Comparison of ENCODE assay signal across 1 cellular context in the genomic region with DNA sequence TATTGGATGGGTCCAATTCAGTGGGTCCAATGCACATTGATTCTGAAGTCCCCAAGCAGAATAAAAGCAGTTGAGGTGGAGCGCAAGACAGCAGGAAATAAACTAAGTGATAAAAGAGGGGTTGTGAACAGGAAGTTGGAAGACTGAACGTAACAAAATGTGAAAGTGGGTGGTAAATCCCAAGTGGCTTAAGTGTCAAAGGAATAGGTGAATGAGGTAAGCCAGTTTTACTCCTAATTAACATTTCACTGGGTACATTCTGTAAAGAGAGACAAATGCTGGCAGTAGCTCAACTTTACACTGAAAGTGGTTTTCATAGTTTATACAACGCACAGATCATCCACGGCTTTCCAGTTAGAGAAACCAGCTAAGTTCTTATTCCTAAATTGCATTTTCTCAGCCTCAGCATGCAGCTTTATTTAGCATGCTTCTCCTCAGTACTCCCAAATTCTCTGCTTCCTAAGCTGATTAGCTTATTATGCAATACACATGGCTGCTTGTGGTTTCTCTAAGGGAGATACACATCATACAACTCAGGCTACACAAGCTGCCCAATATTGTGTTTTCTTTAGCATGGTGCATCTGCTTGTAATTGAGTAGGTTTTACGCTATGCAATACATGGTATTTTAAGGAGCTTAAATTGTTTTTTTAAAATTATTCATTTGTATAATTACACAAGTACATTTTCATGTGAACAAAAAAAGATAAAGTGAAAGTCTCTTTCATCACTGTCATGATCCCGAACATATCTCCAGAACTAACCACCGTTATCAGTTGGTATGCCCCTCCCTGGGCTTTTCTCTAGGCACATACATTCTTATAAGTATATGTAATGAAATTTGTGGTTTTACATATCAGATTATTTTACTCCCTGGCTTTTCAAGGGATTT.
TF ChIP-seq lines count a peak whose summit lies in the region.

No MANE protein-coding gene starts in this region.

TF ChIP-seq in HepG2, 621 proteins besides CTCF, POLR2A, EP300 and RAD21 (continued from another document):
- TF ChIP-seq, protein P1, sequence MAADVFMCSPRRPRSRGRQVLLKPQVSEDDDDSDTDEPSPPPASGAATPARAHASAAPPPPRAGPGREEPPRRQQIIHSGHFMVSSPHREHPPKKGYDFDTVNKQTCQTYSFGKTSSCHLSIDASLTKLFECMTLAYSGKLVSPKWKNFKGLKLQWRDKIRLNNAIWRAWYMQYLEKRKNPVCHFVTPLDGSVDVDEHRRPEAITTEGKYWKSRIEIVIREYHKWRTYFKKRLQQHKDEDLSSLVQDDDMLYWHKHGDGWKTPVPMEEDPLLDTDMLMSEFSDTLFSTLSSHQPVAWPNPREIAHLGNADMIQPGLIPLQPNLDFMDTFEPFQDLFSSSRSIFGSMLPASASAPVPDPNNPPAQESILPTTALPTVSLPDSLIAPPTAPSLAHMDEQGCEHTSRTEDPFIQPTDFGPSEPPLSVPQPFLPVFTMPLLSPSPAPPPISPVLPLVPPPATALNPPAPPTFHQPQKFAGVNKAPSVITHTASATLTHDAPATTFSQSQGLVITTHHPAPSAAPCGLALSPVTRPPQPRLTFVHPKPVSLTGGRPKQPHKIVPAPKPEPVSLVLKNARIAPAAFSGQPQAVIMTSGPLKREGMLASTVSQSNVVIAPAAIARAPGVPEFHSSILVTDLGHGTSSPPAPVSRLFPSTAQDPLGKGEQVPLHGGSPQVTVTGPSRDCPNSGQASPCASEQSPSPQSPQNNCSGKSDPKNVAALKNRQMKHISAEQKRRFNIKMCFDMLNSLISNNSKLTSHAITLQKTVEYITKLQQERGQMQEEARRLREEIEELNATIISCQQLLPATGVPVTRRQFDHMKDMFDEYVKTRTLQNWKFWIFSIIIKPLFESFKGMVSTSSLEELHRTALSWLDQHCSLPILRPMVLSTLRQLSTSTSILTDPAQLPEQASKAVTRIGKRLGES (CRISPR knock-in tag; IDR thresholded peaks at IDR 0.05; ENCODE audit: borderline replicate concordance): no peak
- TF ChIP-seq CC2D1A (CRISPR knock-in tag; IDR thresholded peaks at IDR 0.05): no peak
- TF ChIP-seq KDM5A (IDR thresholded peaks at IDR 0.05; ENCODE audit: borderline replicate concordance, low read length): no peak
- TF ChIP-seq, protein P2, sequence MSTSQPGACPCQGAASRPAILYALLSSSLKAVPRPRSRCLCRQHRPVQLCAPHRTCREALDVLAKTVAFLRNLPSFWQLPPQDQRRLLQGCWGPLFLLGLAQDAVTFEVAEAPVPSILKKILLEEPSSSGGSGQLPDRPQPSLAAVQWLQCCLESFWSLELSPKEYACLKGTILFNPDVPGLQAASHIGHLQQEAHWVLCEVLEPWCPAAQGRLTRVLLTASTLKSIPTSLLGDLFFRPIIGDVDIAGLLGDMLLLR (CRISPR knock-in tag; IDR thresholded peaks at IDR 0.05): no peak
- TF ChIP-seq, protein P3, sequence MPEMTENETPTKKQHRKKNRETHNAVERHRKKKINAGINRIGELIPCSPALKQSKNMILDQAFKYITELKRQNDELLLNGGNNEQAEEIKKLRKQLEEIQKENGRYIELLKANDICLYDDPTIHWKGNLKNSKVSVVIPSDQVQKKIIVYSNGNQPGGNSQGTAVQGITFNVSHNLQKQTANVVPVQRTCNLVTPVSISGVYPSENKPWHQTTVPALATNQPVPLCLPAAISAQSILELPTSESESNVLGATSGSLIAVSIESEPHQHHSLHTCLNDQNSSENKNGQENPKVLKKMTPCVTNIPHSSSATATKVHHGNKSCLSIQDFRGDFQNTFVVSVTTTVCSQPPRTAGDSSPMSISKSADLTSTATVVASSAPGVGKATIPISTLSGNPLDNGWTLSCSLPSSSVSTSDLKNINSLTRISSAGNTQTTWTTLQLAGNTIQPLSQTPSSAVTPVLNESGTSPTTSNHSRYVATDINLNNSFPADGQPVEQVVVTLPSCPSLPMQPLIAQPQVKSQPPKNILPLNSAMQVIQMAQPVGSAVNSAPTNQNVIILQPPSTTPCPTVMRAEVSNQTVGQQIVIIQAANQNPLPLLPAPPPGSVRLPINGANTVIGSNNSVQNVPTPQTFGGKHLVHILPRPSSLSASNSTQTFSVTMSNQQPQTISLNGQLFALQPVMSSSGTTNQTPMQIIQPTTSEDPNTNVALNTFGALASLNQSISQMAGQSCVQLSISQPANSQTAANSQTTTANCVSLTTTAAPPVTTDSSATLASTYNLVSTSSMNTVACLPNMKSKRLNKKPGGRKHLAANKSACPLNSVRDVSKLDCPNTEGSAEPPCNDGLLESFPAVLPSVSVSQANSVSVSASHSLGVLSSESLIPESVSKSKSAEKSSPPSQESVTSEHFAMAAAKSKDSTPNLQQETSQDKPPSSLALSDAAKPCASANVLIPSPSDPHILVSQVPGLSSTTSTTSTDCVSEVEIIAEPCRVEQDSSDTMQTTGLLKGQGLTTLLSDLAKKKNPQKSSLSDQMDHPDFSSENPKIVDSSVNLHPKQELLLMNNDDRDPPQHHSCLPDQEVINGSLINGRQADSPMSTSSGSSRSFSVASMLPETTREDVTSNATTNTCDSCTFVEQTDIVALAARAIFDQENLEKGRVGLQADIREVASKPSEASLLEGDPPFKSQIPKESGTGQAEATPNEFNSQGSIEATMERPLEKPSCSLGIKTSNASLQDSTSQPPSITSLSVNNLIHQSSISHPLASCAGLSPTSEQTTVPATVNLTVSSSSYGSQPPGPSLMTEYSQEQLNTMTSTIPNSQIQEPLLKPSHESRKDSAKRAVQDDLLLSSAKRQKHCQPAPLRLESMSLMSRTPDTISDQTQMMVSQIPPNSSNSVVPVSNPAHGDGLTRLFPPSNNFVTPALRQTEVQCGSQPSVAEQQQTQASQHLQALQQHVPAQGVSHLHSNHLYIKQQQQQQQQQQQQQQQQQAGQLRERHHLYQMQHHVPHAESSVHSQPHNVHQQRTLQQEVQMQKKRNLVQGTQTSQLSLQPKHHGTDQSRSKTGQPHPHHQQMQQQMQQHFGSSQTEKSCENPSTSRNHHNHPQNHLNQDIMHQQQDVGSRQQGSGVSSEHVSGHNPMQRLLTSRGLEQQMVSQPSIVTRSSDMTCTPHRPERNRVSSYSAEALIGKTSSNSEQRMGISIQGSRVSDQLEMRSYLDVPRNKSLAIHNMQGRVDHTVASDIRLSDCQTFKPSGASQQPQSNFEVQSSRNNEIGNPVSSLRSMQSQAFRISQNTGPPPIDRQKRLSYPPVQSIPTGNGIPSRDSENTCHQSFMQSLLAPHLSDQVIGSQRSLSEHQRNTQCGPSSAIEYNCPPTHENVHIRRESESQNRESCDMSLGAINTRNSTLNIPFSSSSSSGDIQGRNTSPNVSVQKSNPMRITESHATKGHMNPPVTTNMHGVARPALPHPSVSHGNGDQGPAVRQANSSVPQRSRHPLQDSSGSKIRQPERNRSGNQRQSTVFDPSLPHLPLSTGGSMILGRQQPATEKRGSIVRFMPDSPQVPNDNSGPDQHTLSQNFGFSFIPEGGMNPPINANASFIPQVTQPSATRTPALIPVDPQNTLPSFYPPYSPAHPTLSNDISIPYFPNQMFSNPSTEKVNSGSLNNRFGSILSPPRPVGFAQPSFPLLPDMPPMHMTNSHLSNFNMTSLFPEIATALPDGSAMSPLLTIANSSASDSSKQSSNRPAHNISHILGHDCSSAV (CRISPR knock-in tag; IDR thresholded peaks at IDR 0.05; ENCODE audit: borderline replicate concordance): no peak
- TF ChIP-seq, protein P4, sequence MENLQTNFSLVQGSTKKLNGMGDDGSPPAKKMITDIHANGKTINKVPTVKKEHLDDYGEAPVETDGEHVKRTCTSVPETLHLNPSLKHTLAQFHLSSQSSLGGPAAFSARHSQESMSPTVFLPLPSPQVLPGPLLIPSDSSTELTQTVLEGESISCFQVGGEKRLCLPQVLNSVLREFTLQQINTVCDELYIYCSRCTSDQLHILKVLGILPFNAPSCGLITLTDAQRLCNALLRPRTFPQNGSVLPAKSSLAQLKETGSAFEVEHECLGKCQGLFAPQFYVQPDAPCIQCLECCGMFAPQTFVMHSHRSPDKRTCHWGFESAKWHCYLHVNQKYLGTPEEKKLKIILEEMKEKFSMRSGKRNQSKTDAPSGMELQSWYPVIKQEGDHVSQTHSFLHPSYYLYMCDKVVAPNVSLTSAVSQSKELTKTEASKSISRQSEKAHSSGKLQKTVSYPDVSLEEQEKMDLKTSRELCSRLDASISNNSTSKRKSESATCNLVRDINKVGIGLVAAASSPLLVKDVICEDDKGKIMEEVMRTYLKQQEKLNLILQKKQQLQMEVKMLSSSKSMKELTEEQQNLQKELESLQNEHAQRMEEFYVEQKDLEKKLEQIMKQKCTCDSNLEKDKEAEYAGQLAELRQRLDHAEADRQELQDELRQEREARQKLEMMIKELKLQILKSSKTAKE (CRISPR knock-in tag; IDR thresholded peaks at IDR 0.05; ENCODE audit: borderline replicate concordance): no peak
- TF ChIP-seq ZFP36L2 (CRISPR knock-in tag; IDR thresholded peaks at IDR 0.05): no peak
- no peak for TF ChIP-seq MAF1 (CRISPR knock-in tag; IDR thresholded peaks at IDR 0.05; ENCODE audit: borderline replicate concordance)
- TF ChIP-seq, protein P5, sequence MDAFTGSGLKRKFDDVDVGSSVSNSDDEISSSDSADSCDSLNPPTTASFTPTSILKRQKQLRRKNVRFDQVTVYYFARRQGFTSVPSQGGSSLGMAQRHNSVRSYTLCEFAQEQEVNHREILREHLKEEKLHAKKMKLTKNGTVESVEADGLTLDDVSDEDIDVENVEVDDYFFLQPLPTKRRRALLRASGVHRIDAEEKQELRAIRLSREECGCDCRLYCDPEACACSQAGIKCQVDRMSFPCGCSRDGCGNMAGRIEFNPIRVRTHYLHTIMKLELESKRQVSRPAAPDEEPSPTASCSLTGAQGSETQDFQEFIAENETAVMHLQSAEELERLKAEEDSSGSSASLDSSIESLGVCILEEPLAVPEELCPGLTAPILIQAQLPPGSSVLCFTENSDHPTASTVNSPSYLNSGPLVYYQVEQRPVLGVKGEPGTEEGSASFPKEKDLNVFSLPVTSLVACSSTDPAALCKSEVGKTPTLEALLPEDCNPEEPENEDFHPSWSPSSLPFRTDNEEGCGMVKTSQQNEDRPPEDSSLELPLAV (CRISPR knock-in tag; conservative IDR thresholded peaks at IDR 0.05; ENCODE audit: low read depth): no peak
- no peak for TF ChIP-seq KDM1A (CRISPR knock-in tag; IDR thresholded peaks at IDR 0.05)
- TF ChIP-seq, protein P6, sequence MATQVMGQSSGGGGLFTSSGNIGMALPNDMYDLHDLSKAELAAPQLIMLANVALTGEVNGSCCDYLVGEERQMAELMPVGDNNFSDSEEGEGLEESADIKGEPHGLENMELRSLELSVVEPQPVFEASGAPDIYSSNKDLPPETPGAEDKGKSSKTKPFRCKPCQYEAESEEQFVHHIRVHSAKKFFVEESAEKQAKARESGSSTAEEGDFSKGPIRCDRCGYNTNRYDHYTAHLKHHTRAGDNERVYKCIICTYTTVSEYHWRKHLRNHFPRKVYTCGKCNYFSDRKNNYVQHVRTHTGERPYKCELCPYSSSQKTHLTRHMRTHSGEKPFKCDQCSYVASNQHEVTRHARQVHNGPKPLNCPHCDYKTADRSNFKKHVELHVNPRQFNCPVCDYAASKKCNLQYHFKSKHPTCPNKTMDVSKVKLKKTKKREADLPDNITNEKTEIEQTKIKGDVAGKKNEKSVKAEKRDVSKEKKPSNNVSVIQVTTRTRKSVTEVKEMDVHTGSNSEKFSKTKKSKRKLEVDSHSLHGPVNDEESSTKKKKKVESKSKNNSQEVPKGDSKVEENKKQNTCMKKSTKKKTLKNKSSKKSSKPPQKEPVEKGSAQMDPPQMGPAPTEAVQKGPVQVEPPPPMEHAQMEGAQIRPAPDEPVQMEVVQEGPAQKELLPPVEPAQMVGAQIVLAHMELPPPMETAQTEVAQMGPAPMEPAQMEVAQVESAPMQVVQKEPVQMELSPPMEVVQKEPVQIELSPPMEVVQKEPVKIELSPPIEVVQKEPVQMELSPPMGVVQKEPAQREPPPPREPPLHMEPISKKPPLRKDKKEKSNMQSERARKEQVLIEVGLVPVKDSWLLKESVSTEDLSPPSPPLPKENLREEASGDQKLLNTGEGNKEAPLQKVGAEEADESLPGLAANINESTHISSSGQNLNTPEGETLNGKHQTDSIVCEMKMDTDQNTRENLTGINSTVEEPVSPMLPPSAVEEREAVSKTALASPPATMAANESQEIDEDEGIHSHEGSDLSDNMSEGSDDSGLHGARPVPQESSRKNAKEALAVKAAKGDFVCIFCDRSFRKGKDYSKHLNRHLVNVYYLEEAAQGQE (IDR thresholded peaks at IDR 0.05; ENCODE audit: borderline replicate concordance in 1 of 2, low read depth in 1 of 2, low read length in 2 of 2): no peak
- no peak for TF ChIP-seq ZFP37 (CRISPR knock-in tag; IDR thresholded peaks at IDR 0.05; ENCODE audit: borderline replicate concordance)
- TF ChIP-seq, protein P7, sequence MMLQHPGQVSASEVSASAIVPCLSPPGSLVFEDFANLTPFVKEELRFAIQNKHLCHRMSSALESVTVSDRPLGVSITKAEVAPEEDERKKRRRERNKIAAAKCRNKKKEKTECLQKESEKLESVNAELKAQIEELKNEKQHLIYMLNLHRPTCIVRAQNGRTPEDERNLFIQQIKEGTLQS (CRISPR knock-in tag; IDR thresholded peaks at IDR 0.05): no peak
- TF ChIP-seq, protein P8, sequence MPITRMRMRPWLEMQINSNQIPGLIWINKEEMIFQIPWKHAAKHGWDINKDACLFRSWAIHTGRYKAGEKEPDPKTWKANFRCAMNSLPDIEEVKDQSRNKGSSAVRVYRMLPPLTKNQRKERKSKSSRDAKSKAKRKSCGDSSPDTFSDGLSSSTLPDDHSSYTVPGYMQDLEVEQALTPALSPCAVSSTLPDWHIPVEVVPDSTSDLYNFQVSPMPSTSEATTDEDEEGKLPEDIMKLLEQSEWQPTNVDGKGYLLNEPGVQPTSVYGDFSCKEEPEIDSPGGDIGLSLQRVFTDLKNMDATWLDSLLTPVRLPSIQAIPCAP (CRISPR knock-in tag; IDR thresholded peaks at IDR 0.05; ENCODE audit: low read depth): no peak
- no peak for TF ChIP-seq MIXL1 (CRISPR knock-in tag; IDR thresholded peaks at IDR 0.05)
- no peak for TF ChIP-seq ZNF549 (CRISPR knock-in tag; IDR thresholded peaks at IDR 0.05)
- no peak for TF ChIP-seq TRIM24 (CRISPR knock-in tag; IDR thresholded peaks at IDR 0.05)
